Comparison of ENCODE assay signal across 20 cellular contexts in genomic region chr2:34899079-34899478, GRCh38.
"Had no signal": no experiment of that assay in that cellular context is flagged by ENCODE, and none has a peak within 500 bp of the region (broad histone marks: within the 10 kb centered on the region; RNA-seq: fewer than 3 reads in every experiment).

No MANE protein-coding gene starts in this region.

- H3K9ac ChIP-seq: parathyroid adenoma had no signal

- H3K36me3 ChIP-seq: colonic mucosa, neutrophil, sigmoid colon, stomach, tibial nerve, upper lobe of left lung had no signal

- H3K4me1 ChIP-seq: colonic mucosa, parathyroid adenoma, testis, tibial nerve, upper lobe of left lung had no signal

- DNase-seq: colonic mucosa; effector memory CD8-positive, alpha-beta T cell; head of caudate nucleus; left colon; mucosa of descending colon; naive B cell; right cardiac atrium; sigmoid colon; stimulated activated CD4-positive, alpha-beta T cell treated with anti-CD3 and anti-CD28 coated beads, Interleukin-2, amount 100 ng/mL, for 24 hours; stimulated activated CD4-positive, alpha-beta T cell treated with anti-CD3 and anti-CD28 coated beads, Interleukin-4, amount 100 ng/mL, for 24 hours; stimulated activated naive CD4-positive, alpha-beta T cell treated with Interleukin-2 at 50 U/mL for 16 hours; stomach; testis; upper lobe of left lung had no signal

- H3K9me3 ChIP-seq: colonic mucosa, mucosa of descending colon, neutrophil, sigmoid colon, stomach, testis, tibial nerve, upper lobe of left lung had no signal

- ATAC-seq: effector memory CD8-positive, alpha-beta T cell; left colon; mucosa of descending colon; natural killer cell treated with Interleukin-12 subunit alpha and Interleukin-12 subunit beta and Interleukin-15 and Interleukin-18, amount 100 ng/mL, for 72 hours; right cardiac atrium; stimulated activated effector memory CD8-positive, alpha-beta T cell treated with anti-CD3 and anti-CD28 coated beads, Interleukin-12 subunit alpha, Interleukin-12 subunit beta, amount 100 ng/mL, for 72 hours had no signal

- H3K27me3 ChIP-seq: colonic mucosa, neutrophil, sigmoid colon, stomach, testis, tibial nerve, upper lobe of left lung had no signal

- H3K27ac ChIP-seq: colonic mucosa, neutrophil, parathyroid adenoma, sigmoid colon, stomach, testis, tibial nerve, upper lobe of left lung had no signal

- H2AFZ ChIP-seq: parathyroid adenoma had no signal

- H3K79me2 ChIP-seq: parathyroid adenoma had no signal

- H3K4me3 ChIP-seq: colonic mucosa, lung, mucosa of descending colon, sigmoid colon, stomach, testis, tibial nerve, upper lobe of left lung had no signal
